In the genomic region with DNA sequence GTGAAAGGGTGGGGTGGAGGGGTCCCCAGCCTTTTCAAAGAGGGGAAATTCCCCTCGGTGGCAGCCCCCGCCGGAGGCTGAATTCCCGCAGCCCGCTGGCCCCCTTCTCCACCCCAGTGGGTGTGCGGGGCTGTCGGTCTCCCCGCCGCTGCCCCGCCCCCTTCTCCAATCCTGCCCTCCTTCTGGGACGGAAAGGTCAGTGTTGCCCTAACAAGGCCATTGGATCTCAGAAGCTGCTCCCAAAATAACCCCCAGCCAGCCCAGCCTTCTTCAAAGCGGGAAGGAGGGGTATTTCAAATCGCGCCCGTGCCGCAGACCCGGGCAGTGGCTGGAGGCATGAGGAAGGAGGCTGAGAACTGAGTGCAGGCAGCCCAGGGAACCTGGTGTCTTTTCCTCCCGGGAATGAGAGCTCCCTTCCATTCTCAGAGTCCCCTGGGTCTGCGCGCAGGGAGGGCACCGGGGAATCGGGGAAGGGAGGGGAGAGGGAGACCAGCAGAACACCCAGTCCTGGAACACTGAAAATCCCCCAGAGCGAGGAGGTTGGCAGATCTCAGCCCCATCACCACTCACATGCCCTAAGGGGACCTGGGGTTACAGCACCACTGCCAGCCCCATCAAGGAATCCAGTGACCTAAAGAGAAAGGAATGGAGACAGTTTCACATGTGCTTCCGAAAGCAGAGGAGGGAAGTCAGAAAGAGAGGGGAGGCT, we compare ENCODE assay signal across 8 cellular contexts. TPM values are rescaled to one million over a fixed set of nuclear protein-coding genes. Genes with fewer than 3 reads are reported as not detected.
A peak's percentile ranks its signal among the peaks of the same experiment; 100 is the strongest.
DNase-seq lines count a peak whose midpoint lies in the region; ATAC-seq, FAIRE-seq and TF ChIP-seq lines count a peak whose summit lies in the region.

TSS of gene JPH2 (minus strand) at position 135 of the 709 bp plus-strand sequence. CDS start 483 bp downstream, outside the sequence.

- FAIRE-seq in kidney (lab: Jason Lieb, UNC) = no peak

- no peaks in the 10 kb centered on the region for H3K9me3 Mint-ChIP-seq in MCF 10A (ENCODE audit: unreplicated experiment)

- peaks cover 0 to 20% (median 14%) of the 10 kb centered on the region in 3 donors for H3K27me3 ChIP-seq in stomach

- H3K27me3 Mint-ChIP-seq in MCF 10A (ENCODE audit: insufficient read depth, unreplicated experiment) = no peaks in the 10 kb centered on the region

- no TSS peak for BruUV-seq in MCF 10A (replicated peaks; lab: Mats Ljungman, UMichigan)

- no peaks in the 10 kb centered on the region for H3K9me3 ChIP-seq in kidney (ENCODE audit: control insufficient read depth in 1 of 2, low read length in 2 of 2)
- no peaks in the 10 kb centered on the region for H3K9me3 ChIP-seq in stomach

- H3K4me1 ChIP-seq in kidney (ENCODE audit: control insufficient read depth in 1 of 2, insufficient read depth in 1 of 2, low read depth in 1 of 2, low read length in 2 of 2) (peaks cover 0 to 10% of the 10 kb centered on the region in 2 donors), stomach (peaks cover 6 to 39% (median 24%) of the 10 kb centered on the region in 4 donors)

- H3K4me1 Mint-ChIP-seq in MCF 10A (ENCODE audit: insufficient read depth, unreplicated experiment) = peaks cover 63% of the 10 kb centered on the region

- peak within 1 kb of the TSS in 1 of 2 donors; percentile 38 for H3K9ac ChIP-seq in kidney (ENCODE audit: low read length in 2 of 2)

- H3K4me3 ChIP-seq in kidney (ENCODE audit: low read length in 2 of 2) (peak within 1 kb of the TSS; percentile 56 to 63), stomach (peak within 1 kb of the TSS; percentile 44 to 55 (median 50))

- H3K36me3 ChIP-seq in kidney (ENCODE audit: control insufficient read depth in 1 of 2, insufficient read depth in 2 of 2, low read length in 2 of 2) (no peaks in the 10 kb centered on the region), stomach (no peaks in the 10 kb centered on the region)

- H3K4me3 Mint-ChIP-seq in MCF 10A (ENCODE audit: unreplicated experiment) = peak within 1 kb of the TSS; percentile 67

- no peak for TF ChIP-seq POLR2A in stomach (IDR thresholded peaks at IDR 0.05)

- H3K27ac ChIP-seq in kidney (ENCODE audit: low read depth in 2 of 2, low read length in 2 of 2) (peak within 1 kb of the TSS; percentile 10 to 52), stomach (peak within 1 kb of the TSS; percentile 35 to 91 (median 80))

- peaks cover 43% of the 10 kb centered on the region for H3K36me3 Mint-ChIP-seq in MCF 10A (ENCODE audit: insufficient read depth, unreplicated experiment)

- CTCF ChIA-PET in MCF 10A (lab: Yijun Ruan, JAX) = interaction anchor here (0.5 to 11.7 kb wide), 15 partner anchors 9 to 343 kb away, joined by 3 to 638 read pairs (median 5); partner anchors contain the start of gene FITM2

- 4 to 9% (median 6%) methylated on average over 15 to 24 of the region's 24 CpGs for WGBS in stomach, 5 donors

- DNase-seq in NCI-H2227 (lab: John Stamatoyannopoulos, UW; ENCODE audit: unreplicated experiment) = peak; percentile 36
- no peak for DNase-seq in NCI-H2227 treated with DMSO at 0.1 percent for 48 hours (lab: John Stamatoyannopoulos, UW)
- peak; percentile 92 for DNase-seq in MCF 10A (ENCODE audit: unreplicated experiment)
- no peak for DNase-seq in kidney
- peak; percentile 39 for DNase-seq in stomach
- no peak for DNase-seq in NCI-H1092 treated with DMSO at 0.1 percent for 48 hours (lab: John Stamatoyannopoulos, UW)
- DNase-seq in 8988T = no peak

- POLR2A ChIA-PET in MCF 10A (lab: Yijun Ruan, JAX) = interaction anchor here (0.7 to 5.4 kb wide), 28 partner anchors 9 to 730 kb away, joined by 3 to 117 read pairs (median 4); partner anchors contain the start of genes FITM2, OSER1, SERINC3 and SRSF6

- no peak for ATAC-seq in GM18498 (IDR thresholded peaks at IDR 0.05; ENCODE audit: unreplicated experiment)

- peak within 1 kb of the TSS; percentile 79 for H3K27ac Mint-ChIP-seq in MCF 10A (ENCODE audit: low read depth, unreplicated experiment)

- no peak for TF ChIP-seq CTCF in MCF 10A (IDR thresholded peaks at IDR 0.05; ENCODE audit: unreplicated experiment)
- no peak for TF ChIP-seq CTCF in kidney (IDR thresholded peaks at IDR 0.05; ENCODE audit: borderline replicate concordance, extremely low read depth, insufficient read depth)
- no peak for TF ChIP-seq CTCF in stomach (IDR thresholded peaks at IDR 0.05)

- peak; percentile 72 for TF ChIP-seq EP300 in stomach (IDR thresholded peaks at IDR 0.05)

- intact Hi-C loops in MCF 10A (cut with micrococcal nuclease) = loop anchor here (5.0 kb wide), 1 partner anchor 740 kb away; no protein-coding TSS in a partner anchor
- intact Hi-C loops in kidney (cut with DNase I) = no loop called here
- intact Hi-C loops in stomach (cut with DNase I; ENCODE audit: low total_unique reads) = no loop called here

RNA-seq across cellular contexts. Expression of gene JPH2, which starts in this region (rescaled TPM):
- total RNA-seq in MCF 10A (2022) (11.1 and 14.7 TPM in 2 replicates), kidney (11.4 TPM), stomach (10 to 100 TPM in 4 of 5 donors, 1 to 10 TPM in 1; 7.6 to 51.9 (median 38.9) TPM)
- polyA plus RNA-seq in kidney (ENCODE audit: insufficient read depth, low read depth, low replicate concordance) (2.5 TPM), stomach (1 to 10 TPM in 2 of 3 donors, under 1 TPM in 1; 0.15 to 9.1 (median 1.1) TPM)

Comparison
In these comparisons a context has a peak if more than half of its experiments do, and no peak if none do; other contexts are left out.
1. DNase-seq: peak in NCI-H2227 (single experiment), MCF 10A (single experiment) and stomach (single experiment); none in NCI-H2227 treated with DMSO at 0.1 percent for 48 hours (single experiment), kidney (single experiment), NCI-H1092 treated with DMSO at 0.1 percent for 48 hours (single experiment) and 8988T (single experiment).